Comparison of ENCODE assay signal across 15 cellular contexts in the genomic region with DNA sequence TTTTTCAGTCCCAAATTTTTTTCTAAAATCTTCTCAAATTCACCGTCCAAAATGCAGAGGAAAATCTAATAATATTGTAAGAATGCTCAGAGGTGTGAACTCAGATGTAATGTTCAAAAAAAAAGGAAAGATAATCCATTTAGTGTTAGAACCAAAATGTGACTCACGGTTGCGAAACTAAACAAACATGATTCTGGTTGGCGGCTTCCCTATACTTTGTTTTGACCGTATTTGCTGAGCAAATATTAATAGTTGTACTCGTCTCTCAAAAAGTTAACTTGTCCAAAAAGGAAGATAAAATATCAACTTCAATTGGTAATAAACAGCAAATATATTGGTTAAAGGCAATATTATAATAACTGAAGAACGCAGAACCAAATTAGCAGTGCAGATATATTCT. TPM values are rescaled to one million over a fixed set of nuclear protein-coding genes. Genes with fewer than 3 reads are reported as not detected.
DNase-seq lines count a peak whose midpoint lies in the region; ATAC-seq and TF ChIP-seq lines count a peak whose summit lies in the region.
"Had no signal": no experiment of that assay in that cellular context is flagged by ENCODE, and none has a peak within 500 bp of the region (broad histone marks: within the 10 kb centered on the region; RNA-seq: fewer than 3 reads in every experiment).

No MANE protein-coding gene starts in this region.

- intact Hi-C loops in vagina (cut with DNase I) = no loop called here

- H3K27ac ChIP-seq in liver (ENCODE audit: low read depth in 1 of 2, low read length in 2 of 2) (no peak overlapping the region), vagina (no peak overlapping the region)
- H3K27ac ChIP-seq: C4-2B, coronary artery, sigmoid colon had no signal

- no peak for TF ChIP-seq POLR2A in vagina (IDR thresholded peaks at IDR 0.05)

- H3K4me3 ChIP-seq in astrocyte of the spinal cord (ENCODE audit: low read depth, low read length) (no peak overlapping the region), liver (ENCODE audit: low read depth in 1 of 3, low read length in 3 of 3) (no peak overlapping the region), vagina (no peak overlapping the region)
- H3K4me3 ChIP-seq: coronary artery, sigmoid colon had no signal

- TF ChIP-seq CTCF in astrocyte of the spinal cord (IDR thresholded peaks at IDR 0.05; ENCODE audit: low read depth, low read length) (no peak), liver (IDR thresholded peaks at IDR 0.05; ENCODE audit: low read depth, low read length, missing input control) (no peak), vagina (IDR thresholded peaks at IDR 0.05) (no peak)

- H3K36me3 ChIP-seq in liver (ENCODE audit: control insufficient read depth in 4 of 4, insufficient read depth in 3 of 4, low read depth in 1 of 4, low read length in 3 of 4) (no peaks in the 10 kb centered on the region), vagina (no peaks in the 10 kb centered on the region)
- H3K36me3 ChIP-seq: sigmoid colon had no signal

- WGBS in liver = 27% methylated on average over 7 of the region's 7 CpGs

- DNase-seq in H4 (ENCODE audit: low spot score) (peak; percentile 20), NCI-H2029 (lab: John Stamatoyannopoulos, UW) (peak; percentile 65), astrocyte of the spinal cord (ENCODE audit: low read depth, low spot score) (peak; percentile 15), vagina (ENCODE audit: extremely low spot score in 2 of 2) (no peak), AG08396 (ENCODE audit: low spot score) (no peak)
- DNase-seq: left cardiac atrium, natural killer cell, sigmoid colon, T-helper 2 cell had no signal

- no peak overlapping the region for H3K9ac ChIP-seq in liver (ENCODE audit: low read depth in 1 of 2, low read length in 2 of 2)

- no peaks in the 10 kb centered on the region for H3K9me3 ChIP-seq in liver (ENCODE audit: control insufficient read depth in 4 of 4, low read length in 3 of 4)
- H3K9me3 ChIP-seq in vagina = no peaks in the 10 kb centered on the region
- H3K9me3 ChIP-seq: sigmoid colon had no signal

- peak; percentile 27 to 50 for TF ChIP-seq RAD21 in liver (IDR thresholded peaks at IDR 0.05)

- H3K27me3 ChIP-seq in liver (ENCODE audit: control insufficient read depth in 4 of 4, insufficient read depth in 4 of 4, low read length in 3 of 4) (no peaks in the 10 kb centered on the region), vagina (no peaks in the 10 kb centered on the region)
- H3K27me3 ChIP-seq: sigmoid colon had no signal

- in situ Hi-C loops in astrocyte of the spinal cord (cut with HindIII; ENCODE audit: low sequenced_read_pairs) = no loop called here

- H3K4me1 ChIP-seq in liver (ENCODE audit: control insufficient read depth in 4 of 4, insufficient read depth in 4 of 4, low read length in 3 of 4) = peaks cover 0 to 8% (median 4%) of the 10 kb centered on the region in 4 donors
- H3K4me1 ChIP-seq in vagina = no peaks in the 10 kb centered on the region
- H3K4me1 ChIP-seq: sigmoid colon had no signal

- ATAC-seq in GM18873 (IDR thresholded peaks at IDR 0.05; ENCODE audit: low FRiP score, unreplicated experiment) = no peak
- no peak for ATAC-seq in GM21576 (IDR thresholded peaks at IDR 0.05; ENCODE audit: unreplicated experiment)
- ATAC-seq: activated naive CD4-positive, alpha-beta T cell treated with anti-CD3 and anti-CD28 coated beads, Interleukin-2, amount 50 U/mL, for 72 hours; left cardiac atrium; natural killer cell had no signal

TF ChIP-seq in liver, 16 proteins besides CTCF, POLR2A, EP300 and RAD21:
- TF ChIP-seq HNF4A (conservative IDR thresholded peaks at IDR 0.05) (peak in 1 of 2 donors; percentile 31), SP1 (IDR thresholded peaks at IDR 0.05) (no peak), HNF4G (IDR thresholded peaks at IDR 0.05) (no peak), RXRA (IDR thresholded peaks at IDR 0.05) (peak in 1 of 2 donors; percentile 28), FOXA2 (IDR thresholded peaks at IDR 0.05) (peak; percentile 68), YY1 (IDR thresholded peaks at IDR 0.05) (peak; percentile 31), FOXA1 (IDR thresholded peaks at IDR 0.05) (peak; percentile 44), JUND (IDR thresholded peaks at IDR 0.05) (peak; percentile 76 to 96)
- TF ChIP-seq, protein P1, sequence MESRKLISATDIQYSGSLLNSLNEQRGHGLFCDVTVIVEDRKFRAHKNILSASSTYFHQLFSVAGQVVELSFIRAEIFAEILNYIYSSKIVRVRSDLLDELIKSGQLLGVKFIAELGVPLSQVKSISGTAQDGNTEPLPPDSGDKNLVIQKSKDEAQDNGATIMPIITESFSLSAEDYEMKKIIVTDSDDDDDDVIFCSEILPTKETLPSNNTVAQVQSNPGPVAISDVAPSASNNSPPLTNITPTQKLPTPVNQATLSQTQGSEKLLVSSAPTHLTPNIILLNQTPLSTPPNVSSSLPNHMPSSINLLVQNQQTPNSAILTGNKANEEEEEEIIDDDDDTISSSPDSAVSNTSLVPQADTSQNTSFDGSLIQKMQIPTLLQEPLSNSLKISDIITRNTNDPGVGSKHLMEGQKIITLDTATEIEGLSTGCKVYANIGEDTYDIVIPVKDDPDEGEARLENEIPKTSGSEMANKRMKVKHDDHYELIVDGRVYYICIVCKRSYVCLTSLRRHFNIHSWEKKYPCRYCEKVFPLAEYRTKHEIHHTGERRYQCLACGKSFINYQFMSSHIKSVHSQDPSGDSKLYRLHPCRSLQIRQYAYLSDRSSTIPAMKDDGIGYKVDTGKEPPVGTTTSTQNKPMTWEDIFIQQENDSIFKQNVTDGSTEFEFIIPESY (IDR thresholded peaks at IDR 0.05) = peak; percentile 15
- TF ChIP-seq, protein P2, sequence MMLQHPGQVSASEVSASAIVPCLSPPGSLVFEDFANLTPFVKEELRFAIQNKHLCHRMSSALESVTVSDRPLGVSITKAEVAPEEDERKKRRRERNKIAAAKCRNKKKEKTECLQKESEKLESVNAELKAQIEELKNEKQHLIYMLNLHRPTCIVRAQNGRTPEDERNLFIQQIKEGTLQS (IDR thresholded peaks at IDR 0.05) = peak; percentile 94
TF ChIP-seq in liver: peak in this region for 8.

RNA-seq across cellular contexts. Expression of a gene that starts 34.4 kb away (rescaled TPM):
- total RNA-seq in H4 (2014; rRNA removed; shearing (Covaris generic)) = 1.3 and 1.6 TPM in 2 replicates
- total RNA-seq in liver (1 to 10 TPM; 1.7 to 2.9 TPM), vagina (2.7 TPM)
- under 1 TPM; 0.67 to 0.87 TPM for polyA plus RNA-seq in liver

Comparison
In these comparisons a context has a peak if more than half of its experiments do, and no peak if none do; other contexts are left out.
1. DNase-seq: peak in H4 (single experiment), NCI-H2029 (single experiment) and astrocyte of the spinal cord (single experiment); none in vagina (0 of 2) and AG08396 (single experiment).